Comparison of ENCODE assay signal across 1 cellular context in the genomic region with DNA sequence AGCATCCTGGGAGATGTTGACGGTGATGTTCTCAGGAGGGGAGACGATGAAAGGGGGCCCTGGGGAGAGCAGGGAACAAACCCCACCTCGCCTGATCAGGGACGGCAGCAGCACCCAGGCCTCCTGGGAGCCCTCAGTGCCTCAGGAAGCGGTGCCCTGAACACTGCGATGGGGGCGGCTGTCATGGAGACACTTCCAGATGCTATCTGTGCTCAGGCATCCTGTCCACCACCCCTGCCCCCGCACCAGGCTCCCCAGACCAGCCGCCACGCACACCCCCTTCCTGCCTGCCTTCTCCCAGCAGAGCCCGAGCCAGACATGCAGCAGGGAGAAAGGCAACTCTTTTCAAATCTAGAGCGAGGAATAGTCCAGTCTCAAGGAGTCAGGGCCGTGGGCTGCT.
TF ChIP-seq lines count a peak whose summit lies in the region.

No MANE protein-coding gene starts in this region.

TF ChIP-seq in H1, 55 proteins besides CTCF, POLR2A, EP300 and RAD21 (continued from another document):
- TF ChIP-seq NRF1 (IDR thresholded peaks at IDR 0.05; ENCODE audit: low read depth, low read length): no peak
- TF ChIP-seq, protein P1, sequence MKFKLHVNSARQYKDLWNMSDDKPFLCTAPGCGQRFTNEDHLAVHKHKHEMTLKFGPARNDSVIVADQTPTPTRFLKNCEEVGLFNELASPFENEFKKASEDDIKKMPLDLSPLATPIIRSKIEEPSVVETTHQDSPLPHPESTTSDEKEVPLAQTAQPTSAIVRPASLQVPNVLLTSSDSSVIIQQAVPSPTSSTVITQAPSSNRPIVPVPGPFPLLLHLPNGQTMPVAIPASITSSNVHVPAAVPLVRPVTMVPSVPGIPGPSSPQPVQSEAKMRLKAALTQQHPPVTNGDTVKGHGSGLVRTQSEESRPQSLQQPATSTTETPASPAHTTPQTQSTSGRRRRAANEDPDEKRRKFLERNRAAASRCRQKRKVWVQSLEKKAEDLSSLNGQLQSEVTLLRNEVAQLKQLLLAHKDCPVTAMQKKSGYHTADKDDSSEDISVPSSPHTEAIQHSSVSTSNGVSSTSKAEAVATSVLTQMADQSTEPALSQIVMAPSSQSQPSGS (IDR thresholded peaks at IDR 0.05; ENCODE audit: low read length): no peak
